In the genomic region with DNA sequence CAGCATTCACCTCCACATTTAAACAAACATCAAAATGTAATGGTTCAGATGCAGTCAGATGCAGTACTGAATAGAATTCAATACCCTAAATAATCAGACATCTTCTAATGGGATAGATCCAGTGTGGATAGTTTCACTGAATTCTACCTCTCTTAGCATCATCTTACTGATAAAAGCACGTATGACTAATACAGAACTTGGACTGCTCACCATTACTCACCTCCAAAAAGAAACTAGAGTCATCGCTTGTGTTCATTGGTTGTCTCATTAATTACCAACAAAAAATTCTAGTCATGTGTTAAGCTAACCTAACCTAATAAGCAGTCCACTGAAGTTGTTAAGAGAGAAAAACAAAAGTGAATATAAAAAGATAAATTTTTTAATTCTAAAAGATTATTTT, we compare ENCODE assay signal across 22 cellular contexts.
DNase-seq lines count a peak whose midpoint lies in the region; ATAC-seq, FAIRE-seq and TF ChIP-seq lines count a peak whose summit lies in the region.
"Had no signal": no experiment of that assay in that cellular context is flagged by ENCODE, and none has a peak within 500 bp of the region (broad histone marks: within the 10 kb centered on the region; RNA-seq: fewer than 3 reads in every experiment).

No MANE protein-coding gene starts in this region.

- DNase-seq in AG08396 (ENCODE audit: low spot score) (peak; percentile 12), HTR-8/SVneo (ENCODE audit: insufficient read length, low spot score) (peak; percentile 3), brain microvascular endothelial cell (peak; percentile 65), kidney epithelial cell (ENCODE audit: low read depth) (peak; percentile 1), left ventricle myocardium inferior (no peak), right lobe of liver (no peak), sciatic nerve (ENCODE audit: low spot score) (no peak)
- DNase-seq: AML-193; Caco-2; effector CD8-positive, alpha-beta T cell; gastrocnemius medialis; GDM1; MV-4-11; natural killer cell; NCI-H2029 treated with DMSO at 0.1 percent for 48 hours; NCI-H526; PC-9; stimulated activated CD4-positive, alpha-beta T cell treated with anti-CD3 and anti-CD28 coated beads, Interleukin-15, amount 100 ng/mL, for 24 hours; stimulated activated naive CD8-positive, alpha-beta T cell treated with anti-CD3 and anti-CD28 coated beads, Interleukin-15, Interleukin-2, amounts not matched to agents 100 U/mL and 50 U/mL, for 24 hours had no signal

- no peak for TF ChIP-seq POLR2A in right lobe of liver (IDR thresholded peaks at IDR 0.05)

- WGBS in right lobe of liver (ENCODE audit: insufficient coverage, low coverage, low lambda C conversion rate, missing lambda C conversion rate): 57% methylated on average over 2 of the region's 2 CpGs

- H3K27ac ChIP-seq in brain microvascular endothelial cell (peak overlapping the region; percentile 28), left ventricle myocardium inferior (replicated peaks) (no peak overlapping the region), right lobe of liver (no peak overlapping the region)
- H3K27ac ChIP-seq: gastrocnemius medialis, PC-9, prostate gland had no signal

- H3K4me1 ChIP-seq in left ventricle myocardium inferior (no peaks in the 10 kb centered on the region), right lobe of liver (no peaks in the 10 kb centered on the region)
- H3K4me1 ChIP-seq: Caco-2, gastrocnemius medialis, prostate gland had no signal

- H3K27me3 ChIP-seq in brain microvascular endothelial cell (replicated peaks) (no peaks in the 10 kb centered on the region), kidney epithelial cell (ENCODE audit: control insufficient read depth, insufficient read depth, low read length) (no peaks in the 10 kb centered on the region), left ventricle myocardium inferior (ENCODE audit: low read depth) (no peaks in the 10 kb centered on the region), right lobe of liver (no peaks in the 10 kb centered on the region)
- H3K27me3 ChIP-seq: gastrocnemius medialis had no signal

- in situ Hi-C loops in brain microvascular endothelial cell (cut with HindIII; ENCODE audit: low pct_ligation_motif_present, low sequenced_read_pairs): no loop called here

- no peaks in the 10 kb centered on the region for H3K36me3 ChIP-seq in brain microvascular endothelial cell (replicated peaks)
- no peaks in the 10 kb centered on the region for H3K36me3 ChIP-seq in kidney epithelial cell (ENCODE audit: control insufficient read depth, insufficient read depth, low read length)
- H3K36me3 ChIP-seq in left ventricle myocardium inferior: no peaks in the 10 kb centered on the region
- H3K36me3 ChIP-seq in right lobe of liver: no peaks in the 10 kb centered on the region
- H3K36me3 ChIP-seq: gastrocnemius medialis, prostate gland had no signal

- intact Hi-C loops in left ventricle myocardium inferior (cut with micrococcal nuclease) (no loop called here), right lobe of liver (cut with DNase I) (no loop called here), sciatic nerve (cut with DNase I) (no loop called here)

- TF ChIP-seq CTCF in brain microvascular endothelial cell (IDR thresholded peaks at IDR 0.05; ENCODE audit: low read depth, low read length, missing control alignments) (no peak), kidney epithelial cell (IDR thresholded peaks at IDR 0.05; ENCODE audit: insufficient read depth, low read length, poor library complexity, severe bottlenecking) (no peak), left ventricle myocardium inferior (IDR thresholded peaks at IDR 0.05; ENCODE audit: borderline replicate concordance) (no peak), right lobe of liver (IDR thresholded peaks at IDR 0.05) (no peak)

- ATAC-seq in HG03135 (IDR thresholded peaks at IDR 0.05; ENCODE audit: unreplicated experiment): no peak
- ATAC-seq in right lobe of liver: no peak
- no peak for ATAC-seq in sciatic nerve
- ATAC-seq: gastrocnemius medialis; natural killer cell; stimulated activated naive CD8-positive, alpha-beta T cell treated with anti-CD3 and anti-CD28 coated beads, Interleukin-15, Interleukin-2, amounts not matched to agents 100 U/mL and 50 U/mL, for 24 hours had no signal

- no peak overlapping the region for H3K4me3 ChIP-seq in brain microvascular endothelial cell (ENCODE audit: low read depth, low read length)
- no peak overlapping the region for H3K4me3 ChIP-seq in kidney epithelial cell (ENCODE audit: low read depth, low read length)
- H3K4me3 ChIP-seq in left ventricle myocardium inferior: no peak overlapping the region
- no peak overlapping the region for H3K4me3 ChIP-seq in right lobe of liver
- H3K4me3 ChIP-seq: gastrocnemius medialis, PC-9, prostate gland had no signal

- FAIRE-seq in HTR-8/SVneo (lab: Jason Lieb, UNC): no peak
- FAIRE-seq: TTC549 had no signal

- H3K9me3 ChIP-seq in left ventricle myocardium inferior (replicated peaks) (peaks cover 12% of the 10 kb centered on the region), right lobe of liver (no peaks in the 10 kb centered on the region)
- H3K9me3 ChIP-seq: Caco-2, gastrocnemius medialis, prostate gland had no signal

Comparison
In these comparisons a context has a peak if more than half of its experiments do, and no peak if none do; other contexts are left out.
1. DNase-seq: peak in AG08396 (single experiment), HTR-8/SVneo (single experiment), brain microvascular endothelial cell (single experiment) and kidney epithelial cell (single experiment); none in left ventricle myocardium inferior (single experiment), right lobe of liver (0 of 3) and sciatic nerve (single experiment).